Comparison of ENCODE assay signal across 24 cellular contexts in the genomic region with DNA sequence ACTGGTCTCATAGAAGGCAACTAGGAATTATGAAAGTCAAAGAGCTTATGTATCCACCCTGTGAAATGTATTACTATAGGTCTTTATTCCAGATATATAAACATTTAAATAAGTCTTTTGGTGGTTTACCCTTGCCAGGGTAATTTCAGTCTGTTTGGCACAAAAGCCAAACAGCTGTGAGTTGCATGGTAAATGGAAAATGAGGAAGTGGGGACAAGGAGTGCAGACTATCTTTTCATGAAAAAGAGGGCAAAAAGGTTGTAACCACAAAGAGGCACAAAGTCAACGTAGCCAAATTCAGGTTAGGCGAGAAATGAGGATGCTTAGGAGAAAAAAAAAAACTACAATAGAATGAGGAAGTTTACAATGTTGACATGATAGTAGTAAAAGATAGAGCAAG.
"Had no signal": no experiment of that assay in that cellular context is flagged by ENCODE, and none has a peak within 500 bp of the region (broad histone marks: within the 10 kb centered on the region; RNA-seq: fewer than 3 reads in every experiment).

No MANE protein-coding gene starts in this region.

- H3K4me1 ChIP-seq: gastroesophageal sphincter, left ventricle myocardium inferior had no signal

- H3K4me1 Mint-ChIP-seq: activated CD4-positive, alpha-beta T cell treated with anti-CD3 and anti-CD28 coated beads, Interleukin-2, amount 10 ng/mL, durations not matched to agents 24 days and 14 days had no signal

- DNase-seq: activated CD4-positive, alpha-beta memory T cell treated with anti-CD3 and anti-CD28 coated beads for 36 hours; activated CD4-positive, alpha-beta T cell treated with anti-CD3 and anti-CD28 coated beads, Interleukin-2, amount 10 ng/mL, durations not matched to agents 24 days and 14 days; activated CD8-positive, alpha-beta memory T cell treated with anti-CD3 and anti-CD28 coated beads, Interleukin-2, amount 50 U/mL, for 4 hours; activated gamma-delta T cell treated with Interleukin-2 at 50 U/mL for 16 hours; activated naive CD4-positive, alpha-beta T cell treated with anti-CD3 and anti-CD28 coated beads, Interleukin-2, amount 50 U/mL, for 16 hours; activated T-cell treated with anti-CD3 and anti-CD28 coated beads, Interleukin-2, amount 50 U/mL, for 1 hour; amniotic stem cell; brain microvascular endothelial cell; dorsolateral prefrontal cortex; islet precursor cell; left ventricle myocardium inferior; mesendoderm; posterior cingulate gyrus; right cardiac atrium; stimulated activated naive CD4-positive, alpha-beta T cell treated with Interleukin-2 at 50 U/mL for 16 hours; WERI-Rb-1 had no signal

- H3K27ac ChIP-seq: brain microvascular endothelial cell, coronary artery, dorsolateral prefrontal cortex, gastroesophageal sphincter, hepatocyte, left ventricle myocardium inferior, tibial nerve, WERI-Rb-1 had no signal

- H3K4me3 ChIP-seq: coronary artery, dorsolateral prefrontal cortex, gastroesophageal sphincter, hepatocyte, left ventricle myocardium inferior, lung, tibial nerve had no signal

- H3K9me3 ChIP-seq: gastroesophageal sphincter, tibial nerve had no signal

- H3K36me3 ChIP-seq: brain microvascular endothelial cell, gastroesophageal sphincter, left ventricle myocardium inferior, tibial nerve, WERI-Rb-1 had no signal

- H3K36me3 Mint-ChIP-seq: activated CD4-positive, alpha-beta memory T cell treated with anti-CD3 and anti-CD28 coated beads for 36 hours had no signal

- ATAC-seq: activated CD4-positive, CD25-positive, alpha-beta regulatory T cell treated with anti-CD3 and anti-CD28 coated beads, Interleukin-2, amount 50 U/mL, for 24 hours; gastroesophageal sphincter; natural killer cell treated with Interleukin-12 subunit alpha and Interleukin-12 subunit beta and Interleukin-15 and Interleukin-18, amount 100 ng/mL, for 72 hours; right cardiac atrium had no signal

- H3K27ac Mint-ChIP-seq: activated CD4-positive, alpha-beta memory T cell treated with anti-CD3 and anti-CD28 coated beads for 36 hours; activated CD4-positive, alpha-beta T cell treated with anti-CD3 and anti-CD28 coated beads, Interleukin-2, amount 10 ng/mL, durations not matched to agents 24 days and 14 days; activated T-helper 1 cell treated with anti-CD3 and anti-CD28 coated beads, Interleukin-12 subunit alpha, Interleukin-12 subunit beta, Interleukin-2, Interleukin-4 antibody, amounts not matched to agents 30 ng/mL and 10 ng/mL and 1 ng/mL, durations not matched to agents 14 hours and 24 hours and 36 hours; natural killer cell treated with Interleukin-12 subunit alpha and Interleukin-12 subunit beta and Interleukin-15 and Interleukin-18, amount 100 ng/mL, for 72 hours had no signal

- H3K27me3 ChIP-seq: brain microvascular endothelial cell, dorsolateral prefrontal cortex, gastroesophageal sphincter, hepatocyte, tibial nerve had no signal

- H3K27me3 Mint-ChIP-seq: activated CD4-positive, alpha-beta memory T cell treated with anti-CD3 and anti-CD28 coated beads for 36 hours; activated CD4-positive, alpha-beta T cell treated with anti-CD3 and anti-CD28 coated beads, Interleukin-2, amount 10 ng/mL, durations not matched to agents 24 days and 14 days; natural killer cell treated with Interleukin-12 subunit alpha and Interleukin-12 subunit beta and Interleukin-15 and Interleukin-18, amount 100 ng/mL, for 72 hours had no signal

- H3K4me3 Mint-ChIP-seq: activated CD4-positive, alpha-beta memory T cell treated with anti-CD3 and anti-CD28 coated beads for 36 hours; activated CD4-positive, alpha-beta T cell treated with anti-CD3 and anti-CD28 coated beads, Interleukin-2, amount 10 ng/mL, durations not matched to agents 24 days and 14 days; activated T-helper 1 cell treated with anti-CD3 and anti-CD28 coated beads, Interleukin-12 subunit alpha, Interleukin-12 subunit beta, Interleukin-2, Interleukin-4 antibody, amounts not matched to agents 30 ng/mL and 10 ng/mL and 1 ng/mL, durations not matched to agents 14 hours and 24 hours and 36 hours; natural killer cell treated with Interleukin-12 subunit alpha and Interleukin-12 subunit beta and Interleukin-15 and Interleukin-18, amount 100 ng/mL, for 72 hours had no signal
